ENCODE assay signal across 28 cellular contexts in the genomic region with DNA sequence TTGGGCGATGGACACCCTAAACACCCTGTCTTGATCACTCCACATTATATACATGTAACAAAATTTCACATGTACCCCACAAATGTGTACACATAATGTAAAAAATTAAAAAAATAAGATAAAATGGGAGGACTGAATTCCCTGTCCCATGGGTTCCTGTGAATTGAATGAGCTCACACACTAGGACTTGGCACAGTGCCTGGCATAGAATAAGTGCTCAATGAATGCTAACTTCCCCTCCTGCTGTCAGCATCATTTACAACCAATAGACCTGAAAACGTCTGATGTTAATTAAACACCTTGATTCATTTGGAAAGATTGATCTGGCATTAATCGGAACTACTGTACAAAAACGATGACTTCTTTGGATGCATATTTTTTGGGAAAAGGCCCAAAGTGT.
DNase-seq lines count a peak whose midpoint lies in the region; ATAC-seq, FAIRE-seq and TF ChIP-seq lines count a peak whose summit lies in the region.
"Had no signal": no experiment of that assay in that cellular context is flagged by ENCODE, and none has a peak within 500 bp of the region (broad histone marks: within the 10 kb centered on the region; RNA-seq: fewer than 3 reads in every experiment).

No MANE protein-coding gene starts in this region.

- peaks cover 26% of the 10 kb centered on the region for H3K4me1 Mint-ChIP-seq in activated T-cell treated with anti-CD3 and anti-CD28 coated beads, Interleukin-2, amount 50 U/mL, for 72 hours (ENCODE audit: low read depth)

- H3K27ac ChIP-seq in A673 (ENCODE audit: low read depth, low read length, poor library complexity, severe bottlenecking) (no peak overlapping the region), K562 (ENCODE audit: extremely low read depth, low read depth, low read length) (no peak overlapping the region)
- H3K27ac ChIP-seq: 22Rv1, lower lobe of right lung, right atrium auricular region, tibial nerve had no signal

- no peaks in the 10 kb centered on the region for H3K79me2 ChIP-seq in K562 (ENCODE audit: control insufficient read depth, insufficient read depth, low read length)

- H3K4me3 ChIP-seq in A673 (ENCODE audit: low read depth, low read length, poor library complexity, severe bottlenecking) (no peak overlapping the region), K562 (no peak overlapping the region)
- H3K4me3 ChIP-seq: lower lobe of right lung, right atrium auricular region, tibial nerve had no signal

- intact Hi-C loops in A673 (cut with micrococcal nuclease; ENCODE audit: unreplicated experiment) (no loop called here), K562 (cut with micrococcal nuclease) (no loop called here)

- H3K36me3 ChIP-seq in A673 (ENCODE audit: insufficient read depth, low read length, poor library complexity, severe bottlenecking) (no peaks in the 10 kb centered on the region), K562 (ENCODE audit: control insufficient read depth, insufficient read depth, low read length) (no peaks in the 10 kb centered on the region)
- H3K36me3 ChIP-seq: lower lobe of right lung, right atrium auricular region, tibial nerve had no signal

- H3K27ac Mint-ChIP-seq in activated T-cell treated with anti-CD3 and anti-CD28 coated beads, Interleukin-2, amount 50 U/mL, for 72 hours, result no peak overlapping the region
- H3K27ac Mint-ChIP-seq: activated CD8-positive, alpha-beta T cell treated with anti-CD3 and anti-CD28 coated beads for 36 hours; activated naive CD8-positive, alpha-beta T cell treated with anti-CD3 and anti-CD28 coated beads for 36 hours; CD4-positive, alpha-beta T cell; dendritic cell treated with granulocyte-macrophage colony-stimulating factor and Interleukin-4, amounts not matched to agents 40 ng/mL and 50 ng/mL, for 4 days; T-helper 17 cell had no signal

- no peak for ATAC-seq in K562
- ATAC-seq in activated T-cell treated with anti-CD3 and anti-CD28 coated beads, Interleukin-2, amount 50 U/mL, for 72 hours (replicated peaks in 1 of 2), result no peak
- ATAC-seq: activated CD8-positive, alpha-beta T cell treated with anti-CD3 and anti-CD28 coated beads for 36 hours; lower lobe of right lung; Right ventricle myocardium inferior; SK-N-SH treated with all-trans-retinoic acid at 6 μM for 48 hours; T-helper 17 cell had no signal

- H4K20me1 ChIP-seq in K562 (replicated peaks; ENCODE audit: control insufficient read depth, insufficient read depth, low read length), result no peaks in the 10 kb centered on the region

- no peak for FAIRE-seq in K562 (lab: Jason Lieb, UNC)
- FAIRE-seq: H1 had no signal

- WGBS in K562 (ENCODE audit: insufficient coverage, low coverage, missing lambda C conversion rate), result 9% methylated on average over 4 of the region's 4 CpGs

- H3K4me2 ChIP-seq in K562 (ENCODE audit: insufficient read depth, low read length), result no peak overlapping the region

- no peak for TF ChIP-seq POLR2A in K562 (conservative IDR thresholded peaks at IDR 0.05)

- no peak overlapping the region for H2AFZ ChIP-seq in K562 (ENCODE audit: low read depth, low read length)

- no TSS peak for BruUV-seq in A673 (replicated peaks; lab: Mats Ljungman, UMichigan)
- no TSS peak for BruUV-seq in K562 (replicated peaks; lab: Mats Ljungman, UMichigan)

- H3K4me1 ChIP-seq in A673 (ENCODE audit: insufficient read depth, low read length, poor library complexity, severe bottlenecking) (peaks cover 7% of the 10 kb centered on the region), K562 (replicated peaks in 1 of 2; ENCODE audit: control insufficient read depth in 2 of 2, insufficient read depth in 2 of 2, low read length in 2 of 2) (no peaks in the 10 kb centered on the region)

- in situ Hi-C loops in K562 (cut with MboI), result no loop called here

- CTCF ChIA-PET in A673 (lab: Charles Lee) (no interaction called here), K562 (lab: Yijun Ruan, JAX; ENCODE audit: low intra/inter-chr PET ratio) (no interaction called here)

- H3K27me3 Mint-ChIP-seq in activated T-cell treated with anti-CD3 and anti-CD28 coated beads, Interleukin-2, amount 50 U/mL, for 72 hours (ENCODE audit: low read depth), result no peaks in the 10 kb centered on the region

- H3K27me3 ChIP-seq in A673 (replicated peaks; ENCODE audit: insufficient read depth, low read depth, low read length, poor library complexity), result no peaks in the 10 kb centered on the region
- H3K27me3 ChIP-seq in K562 (ENCODE audit: control insufficient read depth in 2 of 2, insufficient read depth in 2 of 2, low read length in 2 of 2), result peaks cover 10 to 15% of the 10 kb centered on the region in 2 experiments; a peak in 4 of 5 replicates
- H3K27me3 ChIP-seq: right atrium auricular region, tibial nerve had no signal

- H3K4me3 Mint-ChIP-seq in activated T-cell treated with anti-CD3 and anti-CD28 coated beads, Interleukin-2, amount 50 U/mL, for 72 hours, result no peak overlapping the region
- H3K4me3 Mint-ChIP-seq: activated CD8-positive, alpha-beta T cell treated with anti-CD3 and anti-CD28 coated beads for 36 hours; activated naive CD8-positive, alpha-beta T cell treated with anti-CD3 and anti-CD28 coated beads for 36 hours; CD4-positive, alpha-beta T cell; dendritic cell treated with granulocyte-macrophage colony-stimulating factor and Interleukin-4, amounts not matched to agents 40 ng/mL and 50 ng/mL, for 4 days; neural crest cell; T-helper 17 cell had no signal

- no peak for TF ChIP-seq CTCF in A673 (conservative IDR thresholded peaks at IDR 0.05; ENCODE audit: low read depth, low read length)
- TF ChIP-seq CTCF in K562 (IDR thresholded peaks at IDR 0.05 in 2 of 3, conservative IDR thresholded peaks at IDR 0.05 in 1 of 3; ENCODE audit: insufficient read depth in 2 of 3, low read depth in 1 of 3, low read length in 3 of 3), result no peak

- H3K9me3 ChIP-seq in A673 (ENCODE audit: low read depth, low read length, poor library complexity, severe bottlenecking) (no peaks in the 10 kb centered on the region), K562 (replicated peaks; ENCODE audit: control insufficient read depth, insufficient read depth, low read depth, low read length) (no peaks in the 10 kb centered on the region)
- H3K9me3 ChIP-seq: lower lobe of right lung, right atrium auricular region, tibial nerve had no signal

- POLR2A ChIA-PET in A673 (lab: Charles Lee; ENCODE audit: low non-redundant PET), result no interaction called here
- POLR2A ChIA-PET in K562 (lab: Yijun Ruan, JAX), result no interaction called here

- TF ChIP-seq EP300 in K562 (IDR thresholded peaks at IDR 0.05; ENCODE audit: low read length), result no peak

- peaks cover under 1% of the 10 kb centered on the region in 2 donors for H3K9me3 Mint-ChIP-seq in activated T-cell treated with anti-CD3 and anti-CD28 coated beads, Interleukin-2, amount 50 U/mL, for 72 hours
- H3K9me3 Mint-ChIP-seq: dendritic cell treated with granulocyte-macrophage colony-stimulating factor and Interleukin-4, amounts not matched to agents 40 ng/mL and 50 ng/mL, for 4 days had no signal

- no peaks in the 10 kb centered on the region for H3K9me1 ChIP-seq in K562 (ENCODE audit: control insufficient read depth, insufficient read depth, low read length)

- peaks cover 0 to under 1% of the 10 kb centered on the region in 2 donors for H3K36me3 Mint-ChIP-seq in activated T-cell treated with anti-CD3 and anti-CD28 coated beads, Interleukin-2, amount 50 U/mL, for 72 hours (ENCODE audit: insufficient read depth in 2 of 2)
- H3K36me3 Mint-ChIP-seq: activated naive CD8-positive, alpha-beta T cell treated with anti-CD3 and anti-CD28 coated beads for 36 hours had no signal

- TF ChIP-seq RAD21 in K562 (CRISPR knock-in tag; conservative IDR thresholded peaks at IDR 0.05 in 1 of 2, IDR thresholded peaks at IDR 0.05 in 1 of 2), result no peak

- DNase-seq in DMS79 treated with DMSO at 0.1 percent for 48 hours (lab: John Stamatoyannopoulos, UW) (peak; percentile 42), DMS79 (lab: John Stamatoyannopoulos, UW) (no peak), A673 (ENCODE audit: low spot score) (peak; percentile 67), LHCN-M2 (ENCODE audit: low read depth) (peak; percentile 33), K562 (ENCODE audit: extremely low read depth in 1 of 4, low spot score in 3 of 4) (no peak), kidney glomerular epithelial cell (lab: John Stamatoyannopoulos, UW) (no peak), NCI-H1105 treated with DMSO at 0.1 percent for 48 hours (lab: John Stamatoyannopoulos, UW) (no peak)
- DNase-seq in activated T-cell treated with anti-CD3 and anti-CD28 coated beads, Interleukin-2, amount 50 U/mL, for 72 hours, result no peak
- DNase-seq: activated CD4-positive, CD25-positive, alpha-beta regulatory T cell treated with anti-CD3 and anti-CD28 coated beads, Interleukin-2, amount 50 U/mL, for 72 hours; activated CD8-positive, alpha-beta T cell treated with anti-CD3 and anti-CD28 coated beads for 36 hours; activated effector memory CD4-positive, alpha-beta T cell treated with Interleukin-2 at 50 U/mL for 16 hours; activated naive CD8-positive, alpha-beta T cell treated with anti-CD3 and anti-CD28 coated beads for 36 hours; aorta; caudate nucleus; CD4-positive, alpha-beta T cell; islet precursor cell; lower lobe of right lung; NCI-H1417 treated with DMSO at 0.1 percent for 48 hours; stimulated activated CD4-positive, alpha-beta T cell treated with anti-CD3 and anti-CD28 coated beads, Interleukin-2, amount 100 ng/mL, for 24 hours; T-helper 17 cell had no signal

- H3K9ac ChIP-seq in K562 (ENCODE audit: insufficient read depth in 1 of 2, low read depth in 2 of 2, low read length in 2 of 2), result no peak overlapping the region

TF ChIP-seq in K562, 482 proteins besides CTCF, POLR2A, EP300 and RAD21:
- no peak for TF ChIP-seq SRSF9 (IDR thresholded peaks at IDR 0.05; ENCODE audit: borderline replicate concordance, low read depth, low read length)
- peak; percentile 31; the same call in 1 of the 2 replicates for TF ChIP-seq NFIC (IDR thresholded peaks at IDR 0.05)

Comparison
In these comparisons a context has a peak if more than half of its experiments do, and no peak if none do; other contexts are left out.
1. DNase-seq: peak in DMS79 treated with DMSO at 0.1 percent for 48 hours (single experiment), A673 (single experiment) and LHCN-M2 (single experiment); none in DMS79 (single experiment), K562 (0 of 4), activated T-cell treated with anti-CD3 and anti-CD28 coated beads, Interleukin-2, amount 50 U/mL, for 72 hours (0 of 2), kidney glomerular epithelial cell (single experiment) and NCI-H1105 treated with DMSO at 0.1 percent for 48 hours (single experiment).